In the genomic region with DNA sequence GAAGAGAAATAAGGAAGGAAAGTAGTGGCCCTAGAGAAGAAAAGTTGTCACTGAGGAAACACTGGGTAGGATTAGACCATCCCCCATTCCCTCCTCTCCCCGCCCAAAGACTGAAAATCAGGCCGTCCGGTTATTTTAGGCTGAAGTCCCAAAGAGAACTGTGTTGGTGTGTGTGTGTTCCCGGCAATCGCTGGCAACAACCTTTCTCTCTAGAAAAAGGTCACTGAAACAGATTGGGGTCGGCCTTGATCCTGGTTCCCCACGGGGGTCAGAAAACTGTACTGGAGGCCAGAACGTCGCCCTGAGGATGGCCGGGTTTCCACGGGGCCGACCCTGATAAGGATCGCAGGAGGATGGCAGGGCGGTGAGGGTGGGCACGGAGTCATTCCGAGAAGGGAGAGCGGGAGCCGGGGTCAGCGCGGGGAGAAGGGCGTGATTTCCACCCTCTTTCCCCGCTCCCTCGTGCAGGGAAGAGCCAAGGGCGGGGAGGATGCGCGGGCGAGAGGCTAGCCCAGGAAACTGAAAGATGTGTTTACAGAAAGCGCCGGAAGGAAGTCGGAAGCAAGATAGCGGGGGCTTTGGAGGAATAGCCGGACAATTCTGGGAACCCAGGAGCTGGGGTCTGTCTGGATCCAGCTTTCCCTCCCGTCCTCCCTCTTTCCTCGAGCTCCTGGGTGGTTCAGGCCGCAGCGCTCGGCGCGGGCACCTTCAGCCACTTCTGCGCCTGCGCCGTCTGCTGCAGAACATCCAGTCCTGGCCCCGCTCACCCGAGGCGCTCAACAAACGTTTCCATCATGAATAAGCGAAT, we compare ENCODE assay signal across 8 cellular contexts. TPM values are rescaled to one million over a fixed set of nuclear protein-coding genes. Genes with fewer than 3 reads are reported as not detected.
DNase-seq lines count a peak whose midpoint lies in the region; ATAC-seq and TF ChIP-seq lines count a peak whose summit lies in the region.

No MANE protein-coding gene starts in this region.

- H4K20me1 ChIP-seq in MM.1S (ENCODE audit: insufficient read depth, low read length): no peaks in the 10 kb centered on the region

- H3K27ac Mint-ChIP-seq in nephron progenitor cell: peak overlapping the region; percentile 66
- H3K27ac Mint-ChIP-seq in stimulated activated naive CD8-positive, alpha-beta T cell treated with anti-CD3 and anti-CD28 coated beads, Interleukin-15, amount 100 ng/mL, for 72 hours: peak overlapping the region; percentile 96 to 99

- H3K9me3 ChIP-seq in MM.1S (replicated peaks; ENCODE audit: insufficient read depth, low read length) (no peaks in the 10 kb centered on the region), BE2C (peaks cover 4% of the 10 kb centered on the region; the same call in 1 of the 2 replicates)

- H3K4me1 ChIP-seq in MM.1S (ENCODE audit: low read length): 0 out of 2 replicates have a peak, but pooled peaks cover 4% of the 10 kb centered on the region
- no peaks in the 10 kb centered on the region for H3K4me1 ChIP-seq in BE2C

- H3K9me3 Mint-ChIP-seq in nephron progenitor cell: peaks cover 15% of the 10 kb centered on the region
- H3K9me3 Mint-ChIP-seq in stimulated activated naive CD8-positive, alpha-beta T cell treated with anti-CD3 and anti-CD28 coated beads, Interleukin-15, amount 100 ng/mL, for 72 hours: peaks cover 3 to 6% of the 10 kb centered on the region in 2 donors

- H3K4me3 ChIP-seq in MM.1S (ENCODE audit: low read length) (peak overlapping the region; percentile 55), epithelial cell of esophagus (ENCODE audit: low read length) (peak overlapping the region; percentile 47), BE2C (ENCODE audit: low read depth, low read length) (no peak overlapping the region)

- no peaks in the 10 kb centered on the region for H3F3A ChIP-seq in MM.1S (ENCODE audit: insufficient read depth, low read length)

- peak overlapping the region; percentile 95 for H2AFZ ChIP-seq in MM.1S (ENCODE audit: low read length)

- DNase-seq in MM.1S (peak; percentile 48), epithelial cell of esophagus (ENCODE audit: low read depth) (peak; percentile 61), nephron progenitor cell (no peak), BE2C (no peak), NCI-H1048 (lab: John Stamatoyannopoulos, UW) (no peak)
- DNase-seq in activated CD8-positive, alpha-beta memory T cell treated with anti-CD3 and anti-CD28 coated beads, Interleukin-2, amount 50 U/mL, for 4 hours: peak; percentile 69
- DNase-seq in stimulated activated naive CD8-positive, alpha-beta T cell treated with anti-CD3 and anti-CD28 coated beads, Interleukin-15, amount 100 ng/mL, for 72 hours: peak; percentile 61 to 75

- peaks cover 5% of the 10 kb centered on the region for H3K4me1 Mint-ChIP-seq in nephron progenitor cell
- H3K4me1 Mint-ChIP-seq in stimulated activated naive CD8-positive, alpha-beta T cell treated with anti-CD3 and anti-CD28 coated beads, Interleukin-15, amount 100 ng/mL, for 72 hours: peaks cover 16% of the 10 kb centered on the region

- no peaks in the 10 kb centered on the region for H3K79me2 ChIP-seq in MM.1S (ENCODE audit: low read length)

- peak overlapping the region; percentile 62; the same call in 1 of the 2 replicates for H3K4me2 ChIP-seq in MM.1S (ENCODE audit: low read depth, low read length)

- H3K27me3 ChIP-seq in MM.1S (replicated peaks; ENCODE audit: insufficient read depth, low read length) (no peaks in the 10 kb centered on the region), BE2C (no peaks in the 10 kb centered on the region)

- H3K36me3 Mint-ChIP-seq in nephron progenitor cell (ENCODE audit: low read depth): no peaks in the 10 kb centered on the region

- peaks cover 26% of the 10 kb centered on the region for H3K27me3 Mint-ChIP-seq in nephron progenitor cell (ENCODE audit: low read depth, poor library complexity)
- H3K27me3 Mint-ChIP-seq in stimulated activated naive CD8-positive, alpha-beta T cell treated with anti-CD3 and anti-CD28 coated beads, Interleukin-15, amount 100 ng/mL, for 72 hours: no peaks in the 10 kb centered on the region

- H3K36me3 ChIP-seq in MM.1S (replicated peaks; ENCODE audit: insufficient read depth, low read length) (no peaks in the 10 kb centered on the region), BE2C (no peaks in the 10 kb centered on the region)

- no peak overlapping the region for H3K27ac ChIP-seq in MM.1S (ENCODE audit: low read length)

- ATAC-seq in GM18502 (IDR thresholded peaks at IDR 0.05; ENCODE audit: poor library complexity, unreplicated experiment): peak; percentile 77
- ATAC-seq in stimulated activated naive CD8-positive, alpha-beta T cell treated with anti-CD3 and anti-CD28 coated beads, Interleukin-15, amount 100 ng/mL, for 72 hours: peak; percentile 95

- H3K4me3 Mint-ChIP-seq in nephron progenitor cell: no peak overlapping the region
- H3K4me3 Mint-ChIP-seq in stimulated activated naive CD8-positive, alpha-beta T cell treated with anti-CD3 and anti-CD28 coated beads, Interleukin-15, amount 100 ng/mL, for 72 hours: peak overlapping the region; percentile 89

- no peaks in the 10 kb centered on the region for H3K9me2 ChIP-seq in MM.1S (replicated peaks; ENCODE audit: insufficient read depth, low read length)

- TF ChIP-seq CTCF in MM.1S (IDR thresholded peaks at IDR 0.05; ENCODE audit: low read length) (no peak), epithelial cell of esophagus (IDR thresholded peaks at IDR 0.05; ENCODE audit: insufficient read depth, low read depth, low read length, missing control alignments) (no peak), nephron progenitor cell (IDR thresholded peaks at IDR 0.05) (no peak), BE2C (IDR thresholded peaks at IDR 0.05; ENCODE audit: low read depth, low read length) (no peak)

- peak overlapping the region; percentile 31; the same call in 1 of the 2 replicates for H3K9ac ChIP-seq in MM.1S (ENCODE audit: low read length)

RNA-seq across cellular contexts. Expression of gene SPTLC2, which starts 25.3 kb away (rescaled TPM):
- 7.8 TPM for polyA plus RNA-seq in BE2C (2012; ENCODE audit: insufficient read depth, insufficient read length, low read depth)

Comparison
In these comparisons a context has a peak if more than half of its experiments do, and no peak if none do; other contexts are left out.
1. DNase-seq: peak in MM.1S (single experiment), activated CD8-positive, alpha-beta memory T cell treated with anti-CD3 and anti-CD28 coated beads, Interleukin-2, amount 50 U/mL, for 4 hours (single experiment), epithelial cell of esophagus (single experiment) and stimulated activated naive CD8-positive, alpha-beta T cell treated with anti-CD3 and anti-CD28 coated beads, Interleukin-15, amount 100 ng/mL, for 72 hours (2 of 2); none in nephron progenitor cell (single experiment), BE2C (single experiment) and NCI-H1048 (single experiment).